ENCODE assay signal across 30 cellular contexts in genomic region chr2:207126724-207127314, GRCh38. TPM values are rescaled to one million over a fixed set of nuclear protein-coding genes. Genes with fewer than 3 reads are reported as not detected.
DNase-seq lines count a peak whose midpoint lies in the region; ATAC-seq, FAIRE-seq and TF ChIP-seq lines count a peak whose summit lies in the region.
"Had no signal": no experiment of that assay in that cellular context is flagged by ENCODE, and none has a peak within 500 bp of the region (broad histone marks: within the 10 kb centered on the region; RNA-seq: fewer than 3 reads in every experiment).

No MANE protein-coding gene starts in this region.

- no peaks in the 10 kb centered on the region for H3K9me3 Mint-ChIP-seq in activated CD4-positive, alpha-beta T cell treated with anti-CD3 and anti-CD28 coated beads for 36 hours (ENCODE audit: low read depth)
- peaks cover 14% of the 10 kb centered on the region for H3K9me3 Mint-ChIP-seq in activated CD4-positive, alpha-beta T cell treated with anti-CD3 and anti-CD28 coated beads, Interleukin-2, amount 10 ng/mL, durations not matched to agents 24 days and 14 days
- H3K9me3 Mint-ChIP-seq in osteocyte (ENCODE audit: unreplicated experiment) = peaks cover 25% of the 10 kb centered on the region
- no peaks in the 10 kb centered on the region for H3K9me3 Mint-ChIP-seq in T-helper 2 cell treated with Interferon-gamma antibody and Interleukin-4, amounts not matched to agents 5 μg/mL and 100 μg/mL, for 36 hours

- DNase-seq in activated CD4-positive, alpha-beta T cell treated with anti-CD3 and anti-CD28 coated beads for 36 hours = no peak
- DNase-seq in activated CD4-positive, alpha-beta T cell treated with anti-CD3 and anti-CD28 coated beads, Interleukin-2, amount 10 ng/mL, durations not matched to agents 24 days and 14 days = no peak
- DNase-seq in HS-5 (ENCODE audit: low read depth) (peak; percentile 41), bronchial epithelial cell (ENCODE audit: low read depth) (peak; percentile 48), osteocyte (ENCODE audit: extremely low spot score, unreplicated experiment) (no peak), frontal cortex (ENCODE audit: low spot score in 2 of 2) (no peak), NCI-H2227 (lab: John Stamatoyannopoulos, UW; ENCODE audit: unreplicated experiment) (no peak)
- no peak for DNase-seq in T-helper 2 cell treated with Interferon-gamma antibody and Interleukin-4, amounts not matched to agents 5 μg/mL and 100 μg/mL, for 36 hours (ENCODE audit: low spot score)
- DNase-seq: activated CD4-positive, alpha-beta T cell treated with anti-CD3 and anti-CD28 coated beads, Interleukin-2, amount 50 U/mL, for 1 hour; activated CD8-positive, alpha-beta memory T cell treated with anti-CD3 and anti-CD28 coated beads, Interleukin-2, amount 50 U/mL, for 4 hours; activated gamma-delta T cell; foreskin melanocyte; GF-D8; H7; left cardiac atrium; mesendoderm; MV-4-11; naive thymus-derived CD8-positive, alpha-beta T cell; NCI-H2029; NCI-H446 treated with DMSO at 0.1 percent for 48 hours; NK-92 treated with Interleukin-12 subunit alpha and Interleukin-12 subunit beta, amount 100 ng/mL, for 24 hours; posterior cingulate gyrus; RPMI8226; stimulated activated CD4-positive, alpha-beta T cell treated with anti-CD3 and anti-CD28 coated beads, Interleukin-2, amount 100 ng/mL, for 48 hours; stomach; SW 1271 had no signal

- peaks cover 29% of the 10 kb centered on the region for H3K36me3 Mint-ChIP-seq in activated CD4-positive, alpha-beta T cell treated with anti-CD3 and anti-CD28 coated beads for 36 hours (ENCODE audit: low read depth)
- peaks cover 60% of the 10 kb centered on the region for H3K36me3 Mint-ChIP-seq in activated CD4-positive, alpha-beta T cell treated with anti-CD3 and anti-CD28 coated beads, Interleukin-2, amount 10 ng/mL, durations not matched to agents 24 days and 14 days (ENCODE audit: low read depth)
- peaks cover 45% of the 10 kb centered on the region for H3K36me3 Mint-ChIP-seq in osteocyte (ENCODE audit: unreplicated experiment)
- H3K36me3 Mint-ChIP-seq in T-helper 2 cell treated with Interferon-gamma antibody and Interleukin-4, amounts not matched to agents 5 μg/mL and 100 μg/mL, for 36 hours (ENCODE audit: low read depth) = peaks cover 44% of the 10 kb centered on the region

- no peaks in the 10 kb centered on the region for H3K27me3 ChIP-seq in bronchial epithelial cell (ENCODE audit: control insufficient read depth, insufficient read depth, low read length)
- H3K27me3 ChIP-seq: stomach had no signal

- no peak for ATAC-seq in activated CD4-positive, alpha-beta T cell treated with anti-CD3 and anti-CD28 coated beads for 36 hours
- ATAC-seq: GM12878; left cardiac atrium; naive thymus-derived CD8-positive, alpha-beta T cell had no signal

- H3K27ac Mint-ChIP-seq in activated CD4-positive, alpha-beta T cell treated with anti-CD3 and anti-CD28 coated beads for 36 hours = peak overlapping the region; percentile 3
- H3K27ac Mint-ChIP-seq in activated CD4-positive, alpha-beta T cell treated with anti-CD3 and anti-CD28 coated beads, Interleukin-2, amount 10 ng/mL, durations not matched to agents 24 days and 14 days = no peak overlapping the region
- peak overlapping the region; percentile 61 for H3K27ac Mint-ChIP-seq in osteocyte (ENCODE audit: unreplicated experiment)
- no peak overlapping the region for H3K27ac Mint-ChIP-seq in T-helper 2 cell treated with Interferon-gamma antibody and Interleukin-4, amounts not matched to agents 5 μg/mL and 100 μg/mL, for 36 hours
- H3K27ac Mint-ChIP-seq: type B pancreatic cell had no signal

- peaks cover 72% of the 10 kb centered on the region for H3K4me1 Mint-ChIP-seq in activated CD4-positive, alpha-beta T cell treated with anti-CD3 and anti-CD28 coated beads for 36 hours
- peaks cover 48% of the 10 kb centered on the region for H3K4me1 Mint-ChIP-seq in activated CD4-positive, alpha-beta T cell treated with anti-CD3 and anti-CD28 coated beads, Interleukin-2, amount 10 ng/mL, durations not matched to agents 24 days and 14 days
- peaks cover 64% of the 10 kb centered on the region for H3K4me1 Mint-ChIP-seq in osteocyte (ENCODE audit: unreplicated experiment)
- peaks cover 41% of the 10 kb centered on the region for H3K4me1 Mint-ChIP-seq in T-helper 2 cell treated with Interferon-gamma antibody and Interleukin-4, amounts not matched to agents 5 μg/mL and 100 μg/mL, for 36 hours (ENCODE audit: low read depth)

- intact Hi-C loops in activated CD4-positive, alpha-beta T cell treated with anti-CD3 and anti-CD28 coated beads for 36 hours (cut with DNase I, micrococcal nuclease) = no loop called here
- intact Hi-C loops in activated CD4-positive, alpha-beta T cell treated with anti-CD3 and anti-CD28 coated beads, Interleukin-2, amount 10 ng/mL, durations not matched to agents 24 days and 14 days (cut with micrococcal nuclease) = no loop called here

- TF ChIP-seq CTCF in bronchial epithelial cell (IDR thresholded peaks at IDR 0.05; ENCODE audit: insufficient read depth, low read length, severe bottlenecking) (no peak), osteocyte (IDR thresholded peaks at IDR 0.05) (no peak)

- H3K4me3 Mint-ChIP-seq in activated CD4-positive, alpha-beta T cell treated with anti-CD3 and anti-CD28 coated beads for 36 hours = no peak overlapping the region
- H3K4me3 Mint-ChIP-seq in activated CD4-positive, alpha-beta T cell treated with anti-CD3 and anti-CD28 coated beads, Interleukin-2, amount 10 ng/mL, durations not matched to agents 24 days and 14 days = no peak overlapping the region
- H3K4me3 Mint-ChIP-seq in osteocyte (ENCODE audit: unreplicated experiment) = no peak overlapping the region
- no peak overlapping the region for H3K4me3 Mint-ChIP-seq in T-helper 2 cell treated with Interferon-gamma antibody and Interleukin-4, amounts not matched to agents 5 μg/mL and 100 μg/mL, for 36 hours
- H3K4me3 Mint-ChIP-seq: naive thymus-derived CD8-positive, alpha-beta T cell; type B pancreatic cell had no signal

- CTCF ChIA-PET in activated CD4-positive, alpha-beta T cell treated with anti-CD3 and anti-CD28 coated beads for 36 hours (lab: Charles Lee) = interaction anchor here (0.6 kb wide), 1 partner anchor 413 kb away, joined by 4 read pairs; no protein-coding TSS in a partner anchor

- POLR2A ChIA-PET in activated CD4-positive, alpha-beta T cell treated with anti-CD3 and anti-CD28 coated beads for 36 hours (lab: Charles Lee) = no interaction called here

- FAIRE-seq in bronchial epithelial cell (lab: Jason Lieb, UNC) (no peak), frontal cortex (lab: Jason Lieb, UNC) (no peak)
- FAIRE-seq: A204.1, GM12878 had no signal

- no peak overlapping the region for H3K4me3 ChIP-seq in bronchial epithelial cell (ENCODE audit: low read depth, low read length)
- H3K4me3 ChIP-seq: coronary artery, GM12878, stomach had no signal

- peaks cover 9% of the 10 kb centered on the region for H3K36me3 ChIP-seq in bronchial epithelial cell (ENCODE audit: control insufficient read depth, insufficient read depth, low read length)

- H3K27me3 Mint-ChIP-seq in activated CD4-positive, alpha-beta T cell treated with anti-CD3 and anti-CD28 coated beads for 36 hours = no peaks in the 10 kb centered on the region
- H3K27me3 Mint-ChIP-seq in activated CD4-positive, alpha-beta T cell treated with anti-CD3 and anti-CD28 coated beads, Interleukin-2, amount 10 ng/mL, durations not matched to agents 24 days and 14 days = no peaks in the 10 kb centered on the region
- H3K27me3 Mint-ChIP-seq in osteocyte (ENCODE audit: unreplicated experiment) = no peaks in the 10 kb centered on the region
- no peaks in the 10 kb centered on the region for H3K27me3 Mint-ChIP-seq in T-helper 2 cell treated with Interferon-gamma antibody and Interleukin-4, amounts not matched to agents 5 μg/mL and 100 μg/mL, for 36 hours (ENCODE audit: low read depth)
- H3K27me3 Mint-ChIP-seq: naive thymus-derived CD8-positive, alpha-beta T cell; type B pancreatic cell had no signal

RNA-seq across cellular contexts. Expression of gene KLF7, which starts 38.9 kb away (rescaled TPM):
- 10 to 100 TPM; 21.9 to 32.7 TPM for total RNA-seq in activated CD4-positive, alpha-beta T cell treated with anti-CD3 and anti-CD28 coated beads for 36 hours
- total RNA-seq in activated CD4-positive, alpha-beta T cell treated with anti-CD3 and anti-CD28 coated beads, Interleukin-2, amount 10 ng/mL, durations not matched to agents 24 days and 14 days = 12.6 and 14.1 TPM in 2 replicates
- 39.8 and 40.5 TPM in 2 replicates for total RNA-seq in bronchial epithelial cell
- 36.7 and 39.8 TPM in 2 replicates for total RNA-seq in osteocyte
- 52.6 TPM for total RNA-seq in frontal cortex

Comparison
In these comparisons a context has a peak if more than half of its experiments do, and no peak if none do; other contexts are left out.
1. H3K27ac Mint-ChIP-seq: peak in activated CD4-positive, alpha-beta T cell treated with anti-CD3 and anti-CD28 coated beads for 36 hours (single experiment) and osteocyte (single experiment); none in activated CD4-positive, alpha-beta T cell treated with anti-CD3 and anti-CD28 coated beads, Interleukin-2, amount 10 ng/mL, durations not matched to agents 24 days and 14 days (single experiment) and T-helper 2 cell treated with Interferon-gamma antibody and Interleukin-4, amounts not matched to agents 5 μg/mL and 100 μg/mL, for 36 hours (single experiment).
2. DNase-seq: peak in HS-5 (single experiment) and bronchial epithelial cell (single experiment); none in activated CD4-positive, alpha-beta T cell treated with anti-CD3 and anti-CD28 coated beads for 36 hours (single experiment), activated CD4-positive, alpha-beta T cell treated with anti-CD3 and anti-CD28 coated beads, Interleukin-2, amount 10 ng/mL, durations not matched to agents 24 days and 14 days (single experiment), osteocyte (single experiment), frontal cortex (0 of 2), NCI-H2227 (single experiment) and T-helper 2 cell treated with Interferon-gamma antibody and Interleukin-4, amounts not matched to agents 5 μg/mL and 100 μg/mL, for 36 hours (single experiment).